2 cellular contexts compared by ENCODE assay signal in genomic region chr17:78307887-78308633, GRCh38.
TF ChIP-seq lines count a peak whose summit lies in the region.

No MANE protein-coding gene starts in this region.

TF ChIP-seq in K562, 482 proteins besides CTCF, POLR2A, EP300 and RAD21 (continued from another document):
- TF ChIP-seq PBX2 (CRISPR knock-in tag; IDR thresholded peaks at IDR 0.05; ENCODE audit: low read depth): no peak
- TF ChIP-seq PBX2 (tag; conservative IDR thresholded peaks at IDR 0.05; ENCODE audit: low read depth): peak; percentile 50
- no peak for TF ChIP-seq ZFP30 (CRISPR knock-in tag; IDR thresholded peaks at IDR 0.05; ENCODE audit: borderline replicate concordance)
- TF ChIP-seq ZNF766 (CRISPR knock-in tag; conservative IDR thresholded peaks at IDR 0.05): 0 out of 2 replicates have a peak, but pooled peaks have one; percentile 19
- no peak for TF ChIP-seq SNIP1 (IDR thresholded peaks at IDR 0.05; ENCODE audit: low read depth)
TF ChIP-seq in K562: peak in this region for 7.

TF ChIP-seq in HepG2, 621 proteins besides CTCF, POLR2A, EP300 and RAD21 (continued from another document and continues in another):
- TF ChIP-seq THRA (CRISPR knock-in tag; IDR thresholded peaks at IDR 0.05; ENCODE audit: borderline replicate concordance) (0 out of 2 replicates have a peak, but pooled peaks have one; percentile 14), MIER2 (CRISPR knock-in tag; IDR thresholded peaks at IDR 0.05) (no peak), PREB (CRISPR knock-in tag; IDR thresholded peaks at IDR 0.05) (no peak), ONECUT2 (CRISPR knock-in tag; IDR thresholded peaks at IDR 0.05) (no peak), AFF4 (CRISPR knock-in tag; IDR thresholded peaks at IDR 0.05) (no peak), ZNF788 (CRISPR knock-in tag; IDR thresholded peaks at IDR 0.05; ENCODE audit: borderline replicate concordance) (no peak), ZNF580 (CRISPR knock-in tag; IDR thresholded peaks at IDR 0.05; ENCODE audit: borderline replicate concordance, low read depth) (peak; percentile 35; the same call in 1 of the 2 replicates), ZBTB34 (CRISPR knock-in tag; IDR thresholded peaks at IDR 0.05) (no peak), ZFY (CRISPR knock-in tag; IDR thresholded peaks at IDR 0.05) (peak; percentile 23; the same call in 1 of the 2 replicates), AHR (CRISPR knock-in tag; IDR thresholded peaks at IDR 0.05) (0 out of 2 replicates have a peak, but pooled peaks have one; percentile 58), HDAC6 (IDR thresholded peaks at IDR 0.05; ENCODE audit: low read depth, low read length) (no peak), CBX2 (IDR thresholded peaks at IDR 0.05; ENCODE audit: low read depth, low read length) (no peak), CBX2 (CRISPR knock-in tag; IDR thresholded peaks at IDR 0.05; ENCODE audit: low read depth) (no peak), BORCS8-MEF2B (CRISPR knock-in tag; IDR thresholded peaks at IDR 0.05) (no peak), ZBED4 (CRISPR knock-in tag; IDR thresholded peaks at IDR 0.05; ENCODE audit: borderline replicate concordance) (peak; percentile 86; the same call in 1 of the 2 replicates), SMAD3 (CRISPR knock-in tag; IDR thresholded peaks at IDR 0.05) (peak; percentile 65; the same call in 1 of the 2 replicates), HMGXB4 (CRISPR knock-in tag; IDR thresholded peaks at IDR 0.05; ENCODE audit: borderline replicate concordance in 1 of 2, low read depth in 1 of 2) (0 out of 4 replicates have a peak, but pooled peaks have one; percentile 32 to 46), ZFYVE20 (CRISPR knock-in tag; IDR thresholded peaks at IDR 0.05; ENCODE audit: borderline replicate concordance, low read depth) (no peak), ZNF335 (CRISPR knock-in tag; IDR thresholded peaks at IDR 0.05) (no peak), ZNF687 (CRISPR knock-in tag; IDR thresholded peaks at IDR 0.05) (peak; percentile 44), ZFX (CRISPR knock-in tag; IDR thresholded peaks at IDR 0.05; ENCODE audit: low read depth) (peak; percentile 52; the same call in 1 of the 2 replicates), HNF1B (CRISPR knock-in tag; IDR thresholded peaks at IDR 0.05) (peak; percentile 57; the same call in 1 of the 2 replicates), DRAP1 (CRISPR knock-in tag; IDR thresholded peaks at IDR 0.05) (no peak), SMC3 (IDR thresholded peaks at IDR 0.05; ENCODE audit: low read length) (peak; percentile 47; the same call in 1 of the 2 replicates), RCOR2 (CRISPR knock-in tag; IDR thresholded peaks at IDR 0.05) (no peak), ZNF350 (CRISPR knock-in tag; IDR thresholded peaks at IDR 0.05; ENCODE audit: borderline replicate concordance, low read depth) (0 out of 2 replicates have a peak, but pooled peaks have one; percentile 11), BHLHE40 (IDR thresholded peaks at IDR 0.05; ENCODE audit: low read length) (no peak), MZF1 (CRISPR knock-in tag; IDR thresholded peaks at IDR 0.05; ENCODE audit: borderline replicate concordance) (no peak), ZNF121 (CRISPR knock-in tag; IDR thresholded peaks at IDR 0.05) (0 out of 2 replicates have a peak, but pooled peaks have one; percentile 34), BCL6 (CRISPR knock-in tag; IDR thresholded peaks at IDR 0.05) (peak; percentile 23; the same call in 1 of the 2 replicates), HOXA3 (CRISPR knock-in tag; IDR thresholded peaks at IDR 0.05) (no peak), HCFC1 (IDR thresholded peaks at IDR 0.05; ENCODE audit: low read depth, low read length) (no peak), STAG1 (CRISPR knock-in tag; IDR thresholded peaks at IDR 0.05) (peak; percentile 46), GABPB1 (CRISPR knock-in tag; IDR thresholded peaks at IDR 0.05) (peak; percentile 27; the same call in 1 of the 2 replicates), YY1 (IDR thresholded peaks at IDR 0.05; ENCODE audit: insufficient read depth, insufficient replicate concordance, low read depth, low read length) (peak; percentile 56), REPIN1 (CRISPR knock-in tag; IDR thresholded peaks at IDR 0.05; ENCODE audit: borderline replicate concordance, low read depth) (no peak)
